ENCODE assay signal across 30 cellular contexts in genomic region chr2:55902429-55902828, GRCh38. TPM values are rescaled to one million over a fixed set of nuclear protein-coding genes. Genes with fewer than 3 reads are reported as not detected.
"Had no signal": no experiment of that assay in that cellular context is flagged by ENCODE, and none has a peak within 500 bp of the region (broad histone marks: within the 10 kb centered on the region; RNA-seq: fewer than 3 reads in every experiment).

No MANE protein-coding gene starts in this region.

- FAIRE-seq: urothelium cell line had no signal

- H3K4me1 ChIP-seq: breast epithelium, esophagus muscularis mucosa, left ventricle myocardium inferior, psoas muscle, stomach, transverse colon had no signal

- H3K36me3 ChIP-seq: breast epithelium, esophagus muscularis mucosa, heart left ventricle, left ventricle myocardium inferior, neutrophil, ovary, right atrium auricular region, stomach, transverse colon had no signal

- DNase-seq: activated CD4-positive, alpha-beta memory T cell treated with anti-CD3 and anti-CD28 coated beads, Interleukin-2, amount 10 ng/mL, durations not matched to agents 7 days and 5 days; activated CD4-positive, alpha-beta T cell treated with anti-CD3 and anti-CD28 coated beads for 1 hour; activated CD4-positive, alpha-beta T cell treated with anti-CD3 and anti-CD28 coated beads, Interleukin-2, amount 10 ng/mL, durations not matched to agents 7 days and 5 days; activated CD8-positive, alpha-beta memory T cell treated with anti-CD3 and anti-CD28 coated beads, Interleukin-2, amount 50 U/mL, for 48 hours; activated gamma-delta T cell; activated naive CD4-positive, alpha-beta T cell treated with anti-CD3 and anti-CD28 coated beads, Interleukin-2, amount 50 U/mL, for 16 hours; activated T-cell treated with anti-CD3 and anti-CD28 coated beads, Interleukin-2, amount 50 U/mL, for 24 hours; amniotic stem cell; central memory CD4-positive, alpha-beta T cell; foreskin keratinocyte; heart left ventricle; hypothalamus; immature natural killer cell; left ventricle myocardium inferior; mucosa of descending colon; ovary; psoas muscle; stimulated activated CD4-positive, alpha-beta T cell treated with anti-CD3 and anti-CD28 coated beads, Interleukin-15, amount 100 ng/mL, for 24 hours; stimulated activated CD4-positive, alpha-beta T cell treated with anti-CD3 and anti-CD28 coated beads, Interleukin-2, amount 100 ng/mL, for 24 hours; stimulated activated naive B cell treated with anti-CD40 and anti-IgM and Interleukin-4, amounts not matched to agents 10 μg/mL and 1 μg/mL and 100 μg/mL, for 72 hours; stomach; T-helper 2 cell; transverse colon had no signal

- H3K4me3 Mint-ChIP-seq: activated CD4-positive, alpha-beta memory T cell treated with anti-CD3 and anti-CD28 coated beads, Interleukin-2, amount 10 ng/mL, durations not matched to agents 7 days and 5 days; activated CD4-positive, alpha-beta T cell treated with anti-CD3 and anti-CD28 coated beads, Interleukin-2, amount 10 ng/mL, durations not matched to agents 7 days and 5 days; activated T-cell treated with anti-CD3 and anti-CD28 coated beads, Interleukin-2, amount 50 U/mL, for 24 hours; immature natural killer cell; natural killer cell treated with Interleukin-12 subunit alpha and Interleukin-12 subunit beta and Interleukin-15 and Interleukin-18, amount 100 ng/mL, for 72 hours; stimulated activated naive B cell treated with anti-CD40 and anti-IgM and Interleukin-4, amounts not matched to agents 10 μg/mL and 1 μg/mL and 100 μg/mL, for 72 hours had no signal

- H3K9me3 Mint-ChIP-seq: activated CD4-positive, alpha-beta T cell treated with anti-CD3 and anti-CD28 coated beads, Interleukin-2, amount 10 ng/mL, durations not matched to agents 7 days and 5 days had no signal

- ATAC-seq: heart left ventricle; mucosa of descending colon; natural killer cell treated with Interleukin-12 subunit alpha and Interleukin-12 subunit beta and Interleukin-15 and Interleukin-18, amount 100 ng/mL, for 72 hours; psoas muscle; stimulated activated naive B cell treated with anti-CD40 and anti-IgM and Interleukin-4, amounts not matched to agents 10 μg/mL and 1 μg/mL and 100 μg/mL, for 72 hours had no signal

- H3K9me3 ChIP-seq: neutrophil, ovary, transverse colon had no signal

- H3K27ac ChIP-seq: breast epithelium, esophagus muscularis mucosa, foreskin keratinocyte, heart left ventricle, left ventricle myocardium inferior, neutrophil, ovary, psoas muscle, right atrium auricular region, stomach, transverse colon had no signal

- H3K4me1 Mint-ChIP-seq: activated CD4-positive, alpha-beta memory T cell treated with anti-CD3 and anti-CD28 coated beads, Interleukin-2, amount 10 ng/mL, durations not matched to agents 7 days and 5 days; activated CD4-positive, alpha-beta T cell treated with anti-CD3 and anti-CD28 coated beads, Interleukin-2, amount 10 ng/mL, durations not matched to agents 7 days and 5 days; immature natural killer cell; stimulated activated naive B cell treated with anti-CD40 and anti-IgM and Interleukin-4, amounts not matched to agents 10 μg/mL and 1 μg/mL and 100 μg/mL, for 72 hours had no signal

- H3K27ac Mint-ChIP-seq: activated CD4-positive, alpha-beta memory T cell treated with anti-CD3 and anti-CD28 coated beads, Interleukin-2, amount 10 ng/mL, durations not matched to agents 7 days and 5 days; activated CD4-positive, alpha-beta T cell treated with anti-CD3 and anti-CD28 coated beads, Interleukin-2, amount 10 ng/mL, durations not matched to agents 7 days and 5 days; activated T-cell treated with anti-CD3 and anti-CD28 coated beads, Interleukin-2, amount 50 U/mL, for 24 hours; immature natural killer cell; natural killer cell treated with Interleukin-12 subunit alpha and Interleukin-12 subunit beta and Interleukin-15 and Interleukin-18, amount 100 ng/mL, for 72 hours; stimulated activated naive B cell treated with anti-CD40 and anti-IgM and Interleukin-4, amounts not matched to agents 10 μg/mL and 1 μg/mL and 100 μg/mL, for 72 hours had no signal

- H3K27me3 ChIP-seq: breast epithelium, esophagus muscularis mucosa, foreskin keratinocyte, heart left ventricle, neutrophil, ovary, right atrium auricular region, stomach, transverse colon had no signal

- H3K4me3 ChIP-seq: breast epithelium, esophagus muscularis mucosa, heart left ventricle, left ventricle myocardium inferior, lung, mucosa of descending colon, ovary, psoas muscle, right atrium auricular region, stomach, transverse colon had no signal

- H3K27me3 Mint-ChIP-seq: activated CD4-positive, alpha-beta memory T cell treated with anti-CD3 and anti-CD28 coated beads, Interleukin-2, amount 10 ng/mL, durations not matched to agents 7 days and 5 days; activated CD4-positive, alpha-beta T cell treated with anti-CD3 and anti-CD28 coated beads, Interleukin-2, amount 10 ng/mL, durations not matched to agents 7 days and 5 days; activated T-cell treated with anti-CD3 and anti-CD28 coated beads, Interleukin-2, amount 50 U/mL, for 24 hours; natural killer cell treated with Interleukin-12 subunit alpha and Interleukin-12 subunit beta and Interleukin-15 and Interleukin-18, amount 100 ng/mL, for 72 hours had no signal

- H3K36me3 Mint-ChIP-seq: immature natural killer cell; natural killer cell treated with Interleukin-12 subunit alpha and Interleukin-12 subunit beta and Interleukin-15 and Interleukin-18, amount 100 ng/mL, for 72 hours; stimulated activated naive B cell treated with anti-CD40 and anti-IgM and Interleukin-4, amounts not matched to agents 10 μg/mL and 1 μg/mL and 100 μg/mL, for 72 hours had no signal

RNA-seq across cellular contexts. Expression of gene EFEMP1, which starts 21.2 kb away (rescaled TPM):
- total RNA-seq: activated CD4-positive, alpha-beta memory T cell treated with anti-CD3 and anti-CD28 coated beads, Interleukin-2, amount 10 ng/mL, durations not matched to agents 7 days and 5 days; activated CD4-positive, alpha-beta T cell treated with anti-CD3 and anti-CD28 coated beads, Interleukin-2, amount 10 ng/mL, durations not matched to agents 7 days and 5 days; natural killer cell treated with Interleukin-12 subunit alpha and Interleukin-12 subunit beta and Interleukin-15 and Interleukin-18, amount 100 ng/mL, for 72 hours had no signal
- polyA plus RNA-seq: immature natural killer cell had no signal
